In the genomic region with DNA sequence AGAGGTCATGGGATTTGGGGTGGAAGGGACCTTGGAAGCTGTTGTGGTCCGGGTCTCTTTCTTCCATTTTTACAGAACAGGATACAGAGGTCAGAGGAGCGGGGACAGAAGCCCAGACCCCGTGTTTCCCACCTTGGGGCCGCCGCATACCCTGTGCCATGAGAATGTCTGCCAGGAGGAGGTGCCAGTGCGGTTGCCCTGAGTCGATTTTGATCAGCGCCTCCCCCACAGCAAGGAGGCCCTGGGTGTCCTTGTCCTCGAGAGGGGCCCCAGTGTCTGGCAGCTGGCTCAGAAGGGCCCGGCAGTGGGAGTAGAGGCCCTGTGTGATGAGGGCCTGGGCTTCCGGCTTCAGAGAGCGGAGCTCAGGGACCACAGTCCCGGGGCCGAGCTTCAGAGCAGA, we compare ENCODE assay signal across 25 cellular contexts. TPM values are rescaled to one million over a fixed set of nuclear protein-coding genes. Genes with fewer than 3 reads are reported as not detected.
"Had no signal": no experiment of that assay in that cellular context is flagged by ENCODE, and none has a peak within 500 bp of the region (broad histone marks: within the 10 kb centered on the region; RNA-seq: fewer than 3 reads in every experiment).

No MANE protein-coding gene starts in this region.

- H3K4me3 Mint-ChIP-seq: immature natural killer cell; natural killer cell; stimulated activated naive B cell treated with anti-CD40 and anti-IgM and Interleukin-4, amounts not matched to agents 10 μg/mL and 1 μg/mL and 100 μg/mL, for 72 hours had no signal

- H3K27me3 Mint-ChIP-seq: stimulated activated naive B cell treated with anti-CD40 and anti-IgM and Interleukin-4, amounts not matched to agents 10 μg/mL and 1 μg/mL and 100 μg/mL, for 72 hours had no signal

- ATAC-seq: natural killer cell; pancreas; stimulated activated naive B cell treated with anti-CD40 and anti-IgM and Interleukin-4, amounts not matched to agents 10 μg/mL and 1 μg/mL and 100 μg/mL, for 72 hours had no signal

- H2AFZ ChIP-seq: hepatocyte had no signal

- H3K4me2 ChIP-seq: hepatocyte, SK-N-SH, smooth muscle cell had no signal

- H3K27ac Mint-ChIP-seq: activated T-helper 2 cell treated with anti-CD3 and anti-CD28 coated beads, Interferon-gamma antibody, Interleukin-2, Interleukin-4, amounts not matched to agents 10 μg/mL and 5 μg/mL and 100 μg/mL, durations not matched to agents 14 hours and 24 hours and 36 hours had no signal

- DNase-seq: activated CD4-positive, alpha-beta T cell treated with anti-CD3 and anti-CD28 coated beads for 1 hour; activated naive CD4-positive, alpha-beta T cell treated with anti-CD3 and anti-CD28 coated beads, Interleukin-2, amount 50 U/mL, for 16 hours; activated T-cell treated with anti-CD3 and anti-CD28 coated beads for 4 hours; brain microvascular endothelial cell; central memory CD4-positive, alpha-beta T cell; effector memory CD4-positive, alpha-beta T cell; foreskin melanocyte; immature natural killer cell; kidney glomerular epithelial cell; midbrain; natural killer cell; SK-N-SH; stimulated activated CD4-positive, alpha-beta T cell treated with anti-CD3 and anti-CD28 coated beads, Interleukin-2, amount 100 ng/mL, for 48 hours; stimulated activated CD8-positive, alpha-beta memory T cell treated with anti-CD3 and anti-CD28 coated beads, Interleukin-4, amount 100 ng/mL, for 48 hours; stimulated activated naive B cell treated with anti-CD40 and anti-IgM and Interleukin-4, amounts not matched to agents 10 μg/mL and 1 μg/mL and 100 μg/mL, for 72 hours; transverse colon; uterus; WERI-Rb-1 had no signal

- H3K36me3 Mint-ChIP-seq: natural killer cell had no signal

- H3K36me3 ChIP-seq: ascending aorta, brain microvascular endothelial cell, left ventricle myocardium inferior, pancreas, sigmoid colon, transverse colon, uterus, WERI-Rb-1 had no signal

- H3K27me3 ChIP-seq: ascending aorta, brain microvascular endothelial cell, hepatocyte, pancreas, sigmoid colon, transverse colon, uterus had no signal

- H3K9me3 ChIP-seq: pancreas, SK-N-SH, uterus had no signal

- H3K4me3 ChIP-seq: ascending aorta, hepatocyte, left ventricle myocardium inferior, pancreas, sigmoid colon, smooth muscle cell, transverse colon, uterus had no signal

- H3K27ac ChIP-seq: ascending aorta, brain microvascular endothelial cell, hepatocyte, left ventricle myocardium inferior, pancreas, sigmoid colon, transverse colon, uterus, WERI-Rb-1 had no signal

RNA-seq across cellular contexts. Expression of a gene that starts 12.3 kb away (rescaled TPM):
- total RNA-seq: ascending aorta, smooth muscle cell had no signal
